9 cellular contexts compared by ENCODE assay signal in the genomic region with DNA sequence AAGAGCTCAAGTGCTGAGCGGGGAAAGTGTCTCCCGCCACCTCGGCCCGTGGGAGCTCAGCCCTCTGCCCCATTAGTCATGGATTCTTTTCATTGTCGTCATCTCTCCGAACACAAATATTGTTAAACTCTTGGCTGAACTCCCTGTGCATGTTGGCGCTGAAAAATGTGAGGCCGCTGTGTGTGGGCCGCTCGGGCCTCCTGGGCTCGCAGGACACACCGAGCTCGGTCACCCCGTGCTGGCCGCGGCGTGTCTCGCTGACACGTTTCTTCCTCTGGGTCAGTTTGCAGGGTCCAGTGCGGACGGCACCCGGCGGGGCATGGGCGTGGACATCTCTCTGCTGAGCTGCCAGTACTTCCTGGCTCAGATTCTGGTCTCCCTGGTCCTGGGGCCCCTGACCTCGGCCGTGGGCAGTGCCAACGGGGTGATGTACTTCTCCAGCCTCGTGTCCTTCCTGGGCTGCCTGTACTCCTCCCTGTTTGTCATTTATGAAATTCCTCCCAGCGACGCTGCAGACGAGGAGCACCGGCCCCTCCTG. TPM values are rescaled to one million over a fixed set of nuclear protein-coding genes. Genes with fewer than 3 reads are reported as not detected.
DNase-seq lines count a peak whose midpoint lies in the region; ATAC-seq and TF ChIP-seq lines count a peak whose summit lies in the region.
"Had no signal": no experiment of that assay in that cellular context is flagged by ENCODE, and none has a peak within 500 bp of the region (broad histone marks: within the 10 kb centered on the region; RNA-seq: fewer than 3 reads in every experiment).

No MANE protein-coding gene starts in this region.

- no peak overlapping the region for H3K4me3 Mint-ChIP-seq in T-helper 2 cell treated with Interferon-gamma antibody and Interleukin-4, amounts not matched to agents 5 μg/mL and 100 μg/mL, for 36 hours

- no peak overlapping the region for H3K9ac ChIP-seq in parathyroid adenoma

- H3K4me2 ChIP-seq in parathyroid adenoma (ENCODE audit: low read length) = no peak overlapping the region

- no peaks in the 10 kb centered on the region for H3K9me3 Mint-ChIP-seq in T-helper 2 cell treated with Interferon-gamma antibody and Interleukin-4, amounts not matched to agents 5 μg/mL and 100 μg/mL, for 36 hours

- H3K79me2 ChIP-seq in parathyroid adenoma = no peaks in the 10 kb centered on the region

- H3K36me3 Mint-ChIP-seq in T-helper 2 cell treated with Interferon-gamma antibody and Interleukin-4, amounts not matched to agents 5 μg/mL and 100 μg/mL, for 36 hours (ENCODE audit: low read depth) = no peaks in the 10 kb centered on the region

- POLR2A ChIA-PET in BJ (lab: Charles Lee) = no interaction called here

- no peaks in the 10 kb centered on the region for H3K9me3 ChIP-seq in parathyroid adenoma (ENCODE audit: control insufficient read depth, low read length)

- no peak overlapping the region for H3K27ac Mint-ChIP-seq in T-helper 2 cell treated with Interferon-gamma antibody and Interleukin-4, amounts not matched to agents 5 μg/mL and 100 μg/mL, for 36 hours

- peak overlapping the region; percentile 56 for H2AFZ ChIP-seq in parathyroid adenoma

- CTCF ChIA-PET in BJ (lab: Yijun Ruan, JAX) = interaction anchor here (0.8 to 2.1 kb wide), 7 partner anchors 8 to 368 kb away, joined by 3 to 11 read pairs (median 5); no protein-coding TSS in a partner anchor

- H3K27ac ChIP-seq in parathyroid adenoma = no peak overlapping the region

- H3K4me1 ChIP-seq in parathyroid adenoma = no peaks in the 10 kb centered on the region

- no peaks in the 10 kb centered on the region for H3K27me3 Mint-ChIP-seq in T-helper 2 cell treated with Interferon-gamma antibody and Interleukin-4, amounts not matched to agents 5 μg/mL and 100 μg/mL, for 36 hours (ENCODE audit: low read depth)

- TF ChIP-seq CTCF in BJ (IDR thresholded peaks at IDR 0.05; ENCODE audit: insufficient read depth, low read depth, low read length) (no peak), fibroblast of villous mesenchyme (IDR thresholded peaks at IDR 0.05; ENCODE audit: insufficient read depth, low read depth, low read length) (no peak), parathyroid adenoma (IDR thresholded peaks at IDR 0.05) (no peak)

- H3K36me3 ChIP-seq in BJ (ENCODE audit: control insufficient read depth, insufficient read depth, low read length) = no peaks in the 10 kb centered on the region
- H3K36me3 ChIP-seq in parathyroid adenoma (ENCODE audit: control insufficient read depth, insufficient read depth, low read length) = no peaks in the 10 kb centered on the region

- ATAC-seq in SK-N-SH treated with all-trans-retinoic acid at 6 μM for 48 hours = peak; percentile 86

- H3K27me3 ChIP-seq in BJ (ENCODE audit: control insufficient read depth, insufficient read depth, low read length) (no peaks in the 10 kb centered on the region; the same call in 1 of the 2 replicates), parathyroid adenoma (ENCODE audit: control insufficient read depth, insufficient read depth, low read length) (no peaks in the 10 kb centered on the region)

- no peaks in the 10 kb centered on the region for H3K4me1 Mint-ChIP-seq in T-helper 2 cell treated with Interferon-gamma antibody and Interleukin-4, amounts not matched to agents 5 μg/mL and 100 μg/mL, for 36 hours (ENCODE audit: low read depth)

- peak overlapping the region; percentile 6; the same call in 1 of the 2 replicates for H3K4me3 ChIP-seq in BJ (ENCODE audit: low read depth, low read length)
- H3K4me3 ChIP-seq in fibroblast of villous mesenchyme (ENCODE audit: low read depth, low read length) = peak overlapping the region; percentile 14
- H3K4me3 ChIP-seq in parathyroid adenoma (ENCODE audit: low read depth, low read length) = no peak overlapping the region

- DNase-seq in BJ (ENCODE audit: low read depth) (peak; percentile 89), fibroblast of villous mesenchyme (ENCODE audit: low read depth) (peak; percentile 98), activated gamma-delta T cell treated with Interleukin-2 at 50 U/mL for 16 hours (no peak), SHP77 treated with DMSO at 0.1 percent for 48 hours (lab: John Stamatoyannopoulos, UW) (no peak), activated T-cell treated with anti-CD3 and anti-CD28 coated beads for 4 hours (no peak)
- no peak for DNase-seq in T-helper 2 cell treated with Interferon-gamma antibody and Interleukin-4, amounts not matched to agents 5 μg/mL and 100 μg/mL, for 36 hours (ENCODE audit: low spot score)

TF ChIP-seq in SK-N-SH treated with all-trans-retinoic acid at 6 μM for 48 hours, 23 proteins besides CTCF, POLR2A, EP300 and RAD21:
- TF ChIP-seq ARNTL (CRISPR knock-in tag; IDR thresholded peaks at IDR 0.05; ENCODE audit: borderline replicate concordance, low read depth) (no peak), ISL1 (CRISPR knock-in tag; IDR thresholded peaks at IDR 0.05) (no peak), ZFP30 (CRISPR knock-in tag; IDR thresholded peaks at IDR 0.05) (no peak), ZNF8 (CRISPR knock-in tag; IDR thresholded peaks at IDR 0.05) (no peak), PPARA (CRISPR knock-in tag; IDR thresholded peaks at IDR 0.05; ENCODE audit: borderline replicate concordance) (no peak), TOX (CRISPR knock-in tag; IDR thresholded peaks at IDR 0.05; ENCODE audit: borderline replicate concordance) (no peak), SNAI2 (CRISPR knock-in tag; IDR thresholded peaks at IDR 0.05) (no peak)

RNA-seq across cellular contexts. Expression of gene SLC45A1, which starts 25.6 kb away (rescaled TPM):
- polyA plus RNA-seq in BJ (2011; rRNA removed) = 0.44 and 1.4 TPM in 2 replicates
- polyA minus RNA-seq in BJ (2011; rRNA and poly(A)+ RNA removed) = 0.52 and 0.77 TPM in 2 replicates
- total RNA-seq in fibroblast of villous mesenchyme = 0.86 and 1.9 TPM in 2 replicates
- total RNA-seq: SK-MEL-5 had no signal

Comparison
In these comparisons a context has a peak if more than half of its experiments do, and no peak if none do; other contexts are left out.
1. DNase-seq: peak in BJ (single experiment) and fibroblast of villous mesenchyme (single experiment); none in activated gamma-delta T cell treated with Interleukin-2 at 50 U/mL for 16 hours (single experiment), T-helper 2 cell treated with Interferon-gamma antibody and Interleukin-4, amounts not matched to agents 5 μg/mL and 100 μg/mL, for 36 hours (single experiment), SHP77 treated with DMSO at 0.1 percent for 48 hours (single experiment) and activated T-cell treated with anti-CD3 and anti-CD28 coated beads for 4 hours (single experiment).